Comparison of ENCODE assay signal across 8 cellular contexts in the genomic region with DNA sequence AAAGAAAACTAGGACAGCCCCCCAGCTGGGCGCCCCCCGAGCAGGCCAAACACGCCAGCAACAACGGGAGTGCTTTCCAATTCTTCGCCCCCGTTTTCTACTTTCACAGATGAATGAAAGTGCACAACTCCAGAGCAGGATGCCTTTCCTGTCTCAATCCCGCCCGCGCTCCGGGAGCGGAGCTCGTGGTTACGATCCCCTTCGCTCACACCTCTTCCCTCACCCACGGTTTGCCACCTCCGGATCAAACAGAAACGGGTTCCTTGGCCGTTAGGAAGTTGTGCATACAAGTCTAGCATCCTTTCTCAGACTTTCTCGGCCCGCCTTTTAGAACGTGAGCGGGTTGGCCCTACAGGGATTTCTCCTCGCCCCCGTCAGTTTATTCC. TPM values are rescaled to one million over a fixed set of nuclear protein-coding genes. Genes with fewer than 3 reads are reported as not detected.
DNase-seq lines count a peak whose midpoint lies in the region; ATAC-seq, FAIRE-seq and TF ChIP-seq lines count a peak whose summit lies in the region.

No MANE protein-coding gene starts in this region.

- peak; percentile 15 for ATAC-seq in Panc1
- no peak for ATAC-seq in body of pancreas
- no peak for ATAC-seq in esophagus mucosa

- H3K4me1 ChIP-seq in Panc1 (ENCODE audit: control insufficient read depth, insufficient read depth, low read length) (peaks cover 28% of the 10 kb centered on the region), body of pancreas (peaks cover 15% of the 10 kb centered on the region)

- intact Hi-C loops in Panc1 (cut with micrococcal nuclease; ENCODE audit: unreplicated experiment) = no loop called here
- intact Hi-C loops in body of pancreas (cut with DNase I) = no loop called here

- TF ChIP-seq CTCF in AG09309 (IDR thresholded peaks at IDR 0.05; ENCODE audit: control insufficient read depth, insufficient read depth, low read depth, low read length, missing control alignments) (no peak), Panc1 (IDR thresholded peaks at IDR 0.05) (no peak), body of pancreas (IDR thresholded peaks at IDR 0.05) (no peak)

- CTCF ChIA-PET in Panc1 (lab: Charles Lee) = no interaction called here

- no peak for TF ChIP-seq POLR2A in GM12892 (IDR thresholded peaks at IDR 0.05; ENCODE audit: low read depth, low read length)
- no peak for TF ChIP-seq POLR2A in body of pancreas (IDR thresholded peaks at IDR 0.05)

- POLR2A ChIA-PET in Panc1 (lab: Charles Lee) = interaction anchor here (0.6 to 2.1 kb wide), 2 partner anchors 47 to 98 kb away, joined by 7 to 9 read pairs; a partner anchor contains a TSS

- 0 to 1% methylated on average over 24 of the region's 24 CpGs for WGBS in body of pancreas, 2 donors

- DNase-seq in AG09309 (ENCODE audit: low read depth) (no peak), GM12892 (ENCODE audit: insufficient read length) (no peak), Panc1 (ENCODE audit: low read depth, low spot score) (no peak), body of pancreas (peak; percentile 25 to 46 (median 42)), GF-D8 (lab: John Stamatoyannopoulos, UW) (no peak)
- peak; percentile 44 for DNase-seq in stimulated activated CD4-positive, alpha-beta T cell treated with anti-CD3 and anti-CD28 coated beads, Interleukin-4, amount 100 ng/mL, for 24 hours

- H3K4me3 ChIP-seq in AG09309 (ENCODE audit: control insufficient read depth, low read depth, low read length) (peak overlapping the region; percentile 52), Panc1 (ENCODE audit: low read depth in 2 of 2, low read length in 2 of 2) (peak overlapping the region; percentile 80 to 86), body of pancreas (peak overlapping the region; percentile 44 to 75)

- H3K27me3 ChIP-seq in Panc1 (ENCODE audit: control insufficient read depth, insufficient read depth, low read length) (no peaks in the 10 kb centered on the region), body of pancreas (no peaks in the 10 kb centered on the region), layer of hippocampus (ENCODE audit: control insufficient read depth, insufficient read depth, low read length) (no peaks in the 10 kb centered on the region)

- peak; percentile 36 for FAIRE-seq in GM12892 (lab: Jason Lieb, UNC)

- H3K27ac ChIP-seq in Panc1 (ENCODE audit: low read length) (peak overlapping the region; percentile 95), body of pancreas (peak overlapping the region; percentile 60 to 87 (median 73)), layer of hippocampus (ENCODE audit: low read depth, low read length) (peak overlapping the region; percentile 83)

- BruUV-seq in Panc1 (replicated peaks; lab: Mats Ljungman, UMichigan) = no TSS peak

- H3K9me3 ChIP-seq in Panc1 (ENCODE audit: control insufficient read depth, insufficient read depth, low read depth, low read length) (no peaks in the 10 kb centered on the region), body of pancreas (no peaks in the 10 kb centered on the region)

- H3K36me3 ChIP-seq in Panc1 (ENCODE audit: control insufficient read depth, insufficient read depth, low read length) (peaks cover 7% of the 10 kb centered on the region), body of pancreas (replicated peaks in 1 of 2; ENCODE audit: insufficient read depth in 1 of 2, low read depth in 2 of 2) (no peaks in the 10 kb centered on the region)

- in situ Hi-C loops in Panc1 (cut with HindIII; ENCODE audit: low pct_unique_long_range_greater_than_20kb, low sequenced_read_pairs) = no loop called here

RNA-seq across cellular contexts. Expression of a gene that starts 0.7 kb away (rescaled TPM):
- 82.7 TPM for polyA plus RNA-seq in GM12892 (2012; ENCODE audit: missing spikeins)
- total RNA-seq in Panc1 (2021; ENCODE audit: unreplicated experiment) (30.3 TPM), body of pancreas (10 to 100 TPM in 1 of 2 donors, 1 to 10 TPM in 1; 5.6 to 10.9 TPM), esophagus mucosa (36.7 TPM)
- 9.2 TPM for polyA plus RNA-seq in Panc1 (2012; ENCODE audit: insufficient read length)

RNA-seq across cellular contexts. Expression of a gene that starts 1.2 kb away (rescaled TPM):
- polyA plus RNA-seq in GM12892 (2012; ENCODE audit: missing spikeins) = 24.3 TPM
- 39.8 TPM for total RNA-seq in Panc1 (2021; ENCODE audit: unreplicated experiment)
- polyA plus RNA-seq in Panc1 (2012; ENCODE audit: insufficient read length) = 12.7 TPM
- under 1 TPM in 1 of 2 donors, not detected in 1; 0.33 TPM for total RNA-seq in body of pancreas
- total RNA-seq in esophagus mucosa = 25.4 TPM

RNA-seq across cellular contexts. Expression of a gene that starts 47.6 kb away (rescaled TPM):
- 8.8 TPM for polyA plus RNA-seq in GM12892 (2012; ENCODE audit: missing spikeins)
- total RNA-seq in Panc1 (2021; ENCODE audit: unreplicated experiment) (43.3 TPM), body of pancreas (10 to 100 TPM; 11.7 to 12.2 TPM), esophagus mucosa (14.0 TPM)
- 19.0 TPM for polyA plus RNA-seq in Panc1 (2012; ENCODE audit: insufficient read length)

RNA-seq across cellular contexts. Expression of a gene that starts 55.5 kb away (rescaled TPM):
- polyA plus RNA-seq in GM12892 (2012; ENCODE audit: missing spikeins) = 12.0 TPM
- total RNA-seq in Panc1 (2021; ENCODE audit: unreplicated experiment) (11.9 TPM), body of pancreas (1 to 10 TPM; 4.9 to 5.6 TPM), esophagus mucosa (7.6 TPM)
- polyA plus RNA-seq in Panc1 (2012; ENCODE audit: insufficient read length) = 6.6 TPM

Comparison
In these comparisons a context has a peak if more than half of its experiments do, and no peak if none do; other contexts are left out.
1. DNase-seq: peak in body of pancreas (4 of 4) and stimulated activated CD4-positive, alpha-beta T cell treated with anti-CD3 and anti-CD28 coated beads, Interleukin-4, amount 100 ng/mL, for 24 hours (single experiment); none in AG09309 (single experiment), GM12892 (single experiment), Panc1 (single experiment) and GF-D8 (single experiment).
2. RNA of a gene that starts 1.2 kb away (total RNA-seq): 39.8 TPM in Panc1 (single experiment) and 25.4 TPM in esophagus mucosa (single experiment); 0.33 TPM in body of pancreas; every median in the first group is over 10 times any median in the second.
3. Peak in every context shown above with its lines, with median percentiles within 50 percentile points of each other: H3K4me3 ChIP-seq and H3K27ac ChIP-seq.